In genomic region chr1:174322202-174322862, GRCh38 we compare ENCODE assay signal across 20 cellular contexts.
DNase-seq lines count a peak whose midpoint lies in the region; ATAC-seq, FAIRE-seq and TF ChIP-seq lines count a peak whose summit lies in the region.
"Had no signal": no experiment of that assay in that cellular context is flagged by ENCODE, and none has a peak within 500 bp of the region (broad histone marks: within the 10 kb centered on the region; RNA-seq: fewer than 3 reads in every experiment).

No MANE protein-coding gene starts in this region.

- H2AFZ ChIP-seq in keratinocyte (ENCODE audit: control insufficient read depth, low read length), result no peak overlapping the region

- no peaks in the 10 kb centered on the region for H3K27me3 Mint-ChIP-seq in endothelial cell (ENCODE audit: unreplicated experiment)
- no peaks in the 10 kb centered on the region for H3K27me3 Mint-ChIP-seq in type B pancreatic cell
- peaks cover 0 to 5% (median 5%) of the 10 kb centered on the region in 3 donors for H3K27me3 Mint-ChIP-seq in immature natural killer cell (ENCODE audit: low read depth in 3 of 3)
- H3K27me3 Mint-ChIP-seq: CD4-positive, CD25-positive, alpha-beta regulatory T cell had no signal

- H3K4me1 ChIP-seq in RWPE2 (ENCODE audit: insufficient read depth, poor library complexity, severe bottlenecking), result peaks cover 9% of the 10 kb centered on the region
- peaks cover 10% of the 10 kb centered on the region for H3K4me1 ChIP-seq in keratinocyte (ENCODE audit: control insufficient read depth, extremely low read depth, insufficient read depth, low read length)

- no peaks in the 10 kb centered on the region for H3K4me1 Mint-ChIP-seq in endothelial cell (ENCODE audit: unreplicated experiment)
- H3K4me1 Mint-ChIP-seq in type B pancreatic cell (ENCODE audit: unreplicated experiment), result no peaks in the 10 kb centered on the region
- H3K4me1 Mint-ChIP-seq in immature natural killer cell, result peaks cover 22 to 56% of the 10 kb centered on the region in 2 donors

- H3K4me3 Mint-ChIP-seq in endothelial cell (ENCODE audit: unreplicated experiment) (peak overlapping the region; percentile 17), type B pancreatic cell (no peak overlapping the region), immature natural killer cell (no peak overlapping the region)
- H3K4me3 Mint-ChIP-seq: CD4-positive, CD25-positive, alpha-beta regulatory T cell had no signal

- no peaks in the 10 kb centered on the region for H3K9me1 ChIP-seq in keratinocyte (ENCODE audit: control insufficient read depth, extremely low read depth, insufficient read depth, low read length)

- no peaks in the 10 kb centered on the region for H4K20me1 ChIP-seq in keratinocyte (ENCODE audit: control insufficient read depth, extremely low read depth, insufficient read depth, low read length)
- H4K20me1 ChIP-seq: BLaER1 had no signal

- H3K36me3 Mint-ChIP-seq in endothelial cell (ENCODE audit: low read depth, unreplicated experiment) (peaks cover 49% of the 10 kb centered on the region), type B pancreatic cell (peaks cover 26% of the 10 kb centered on the region), immature natural killer cell (peaks cover 69 to 75% (median 74%) of the 10 kb centered on the region in 3 donors)

- peaks cover 17% of the 10 kb centered on the region for H3K9me3 Mint-ChIP-seq in endothelial cell (ENCODE audit: unreplicated experiment)
- H3K9me3 Mint-ChIP-seq in type B pancreatic cell, result peaks cover 15% of the 10 kb centered on the region
- H3K9me3 Mint-ChIP-seq in immature natural killer cell, result peaks cover 26 to 57% (median 37%) of the 10 kb centered on the region in 6 donors

- dilution Hi-C loops in keratinocyte (cut with MboI; ENCODE audit: extremely low pct_ligation_motif_present, low sequenced_read_pairs), result no loop called here

- H3K27ac ChIP-seq in RWPE2 (ENCODE audit: poor library complexity, severe bottlenecking) (no peak overlapping the region), keratinocyte (ENCODE audit: control insufficient read depth, insufficient read depth, low read length) (peak overlapping the region; percentile 13)
- H3K27ac ChIP-seq: BLaER1 had no signal

- TF ChIP-seq CTCF in RWPE2 (IDR thresholded peaks at IDR 0.05; ENCODE audit: poor library complexity, severe bottlenecking) (no peak), endothelial cell (IDR thresholded peaks at IDR 0.05; ENCODE audit: unreplicated experiment) (no peak), keratinocyte (optimal IDR thresholded peaks at IDR 0.05 in 1 of 3, IDR thresholded peaks at IDR 0.05 in 1 of 3, conservative IDR thresholded peaks at IDR 0.05 in 1 of 3; ENCODE audit: extremely low read depth in 1 of 3, insufficient read depth in 2 of 3, low read length in 3 of 3) (no peak), type B pancreatic cell (conservative IDR thresholded peaks at IDR 0.05) (no peak)

- peak overlapping the region; percentile 25 for H3K4me2 ChIP-seq in keratinocyte (ENCODE audit: control insufficient read depth, extremely low read depth, insufficient read depth, low read depth, low read length)
- H3K4me2 ChIP-seq: BLaER1 had no signal

- FAIRE-seq in keratinocyte (lab: Jason Lieb, UNC), result peak; percentile 90
- FAIRE-seq: H54 had no signal

- no peaks in the 10 kb centered on the region for H3K27me3 ChIP-seq in RWPE2 (ENCODE audit: insufficient read depth, poor library complexity, severe bottlenecking)
- H3K27me3 ChIP-seq in keratinocyte (ENCODE audit: control insufficient read depth, extremely low read depth, insufficient read depth, low read length), result no peaks in the 10 kb centered on the region
- H3K27me3 ChIP-seq: BLaER1 had no signal

- H3K36me3 ChIP-seq in RWPE2 (ENCODE audit: low read depth) (no peaks in the 10 kb centered on the region), keratinocyte (ENCODE audit: control insufficient read depth in 2 of 2, extremely low read depth in 1 of 2, insufficient read depth in 2 of 2, low read length in 2 of 2) (peaks cover 0 to 3% of the 10 kb centered on the region in 2 experiments)

- H3K27ac Mint-ChIP-seq in endothelial cell (ENCODE audit: unreplicated experiment) (no peak overlapping the region), type B pancreatic cell (peak overlapping the region; percentile 43), immature natural killer cell (no peak overlapping the region)
- H3K27ac Mint-ChIP-seq: CD4-positive, CD25-positive, alpha-beta regulatory T cell had no signal

- H3K9me3 ChIP-seq in RWPE2 (ENCODE audit: severe bottlenecking), result peaks cover 11% of the 10 kb centered on the region
- H3K9me3 ChIP-seq in keratinocyte (ENCODE audit: control insufficient read depth, low read depth, low read length), result peaks cover 6% of the 10 kb centered on the region

- DNase-seq in RWPE2 (ENCODE audit: low spot score), result no peak
- DNase-seq in endothelial cell (ENCODE audit: low spot score), result no peak
- peak; percentile 45 for DNase-seq in keratinocyte (ENCODE audit: low read depth, low spot score)
- DNase-seq in type B pancreatic cell (ENCODE audit: extremely low spot score, unreplicated experiment), result no peak
- DNase-seq in immature natural killer cell, result no peak
- DNase-seq: CD4-positive, CD25-positive, alpha-beta regulatory T cell; NCI-H1092 treated with DMSO at 0.1 percent for 48 hours; NCI-H1436; NCI-H187; NCI-H2081 treated with DMSO at 0.1 percent for 48 hours; NCI-H2171; NCI-H226; NCI-H510A; NCI-H69 had no signal

- H3K79me2 ChIP-seq in keratinocyte (ENCODE audit: control insufficient read depth, insufficient read depth, low read length), result no peaks in the 10 kb centered on the region

- H3K9ac ChIP-seq in keratinocyte (ENCODE audit: control insufficient read depth, extremely low read depth, insufficient read depth, low read length), result no peak overlapping the region
- H3K9ac ChIP-seq: BLaER1 had no signal

- H3K4me3 ChIP-seq in RWPE2 (ENCODE audit: severe bottlenecking) (no peak overlapping the region), keratinocyte (ENCODE audit: control insufficient read depth in 2 of 3, extremely low read depth in 1 of 3, insufficient read depth in 2 of 3, low read depth in 1 of 3, low read length in 3 of 3) (no peak overlapping the region)
- H3K4me3 ChIP-seq: BLaER1 had no signal

- ATAC-seq in RWPE2 (ENCODE audit: low read depth), result peak; percentile 74
- no peak for ATAC-seq in HG02571 (IDR thresholded peaks at IDR 0.05; ENCODE audit: unreplicated experiment)
- ATAC-seq in GM21423 (IDR thresholded peaks at IDR 0.05; ENCODE audit: unreplicated experiment), result no peak
- ATAC-seq: Panc1, SK-N-SH treated with all-trans-retinoic acid at 6 μM for 48 hours had no signal
